1 cellular context compared by ENCODE assay signal in genomic region chr4:11710484-11710883, GRCh38.
TF ChIP-seq lines count a peak whose summit lies in the region.

No MANE protein-coding gene starts in this region.

TF ChIP-seq in HepG2, 621 proteins besides CTCF, POLR2A, EP300 and RAD21 (continued from another document):
- TF ChIP-seq TRIM22 (IDR thresholded peaks at IDR 0.05) (no peak), RORA (CRISPR knock-in tag; IDR thresholded peaks at IDR 0.05) (no peak), HNRNPL (IDR thresholded peaks at IDR 0.05; ENCODE audit: low read depth, low read length) (no peak), SKIL (CRISPR knock-in tag; IDR thresholded peaks at IDR 0.05; ENCODE audit: borderline replicate concordance) (no peak), ZNF441 (CRISPR knock-in tag; IDR thresholded peaks at IDR 0.05; ENCODE audit: borderline replicate concordance) (no peak), ARID3A (IDR thresholded peaks at IDR 0.05; ENCODE audit: low read depth, low read length) (no peak), GATAD2A (CRISPR knock-in tag; IDR thresholded peaks at IDR 0.05) (no peak), ZNF276 (CRISPR knock-in tag; IDR thresholded peaks at IDR 0.05; ENCODE audit: low read depth) (no peak), ARHGAP35 (CRISPR knock-in tag; IDR thresholded peaks at IDR 0.05; ENCODE audit: borderline replicate concordance) (no peak), THRA (CRISPR knock-in tag; IDR thresholded peaks at IDR 0.05; ENCODE audit: borderline replicate concordance) (no peak), TCF12 (IDR thresholded peaks at IDR 0.05) (no peak), TCF12 (CRISPR knock-in tag; IDR thresholded peaks at IDR 0.05) (no peak), NFE2L2 (IDR thresholded peaks at IDR 0.05; ENCODE audit: low read length) (no peak), ZNF589 (CRISPR knock-in tag; conservative IDR thresholded peaks at IDR 0.05) (no peak), JARID2 (CRISPR knock-in tag; IDR thresholded peaks at IDR 0.05; ENCODE audit: insufficient replicate concordance) (no peak), MEIS1 (CRISPR knock-in tag; IDR thresholded peaks at IDR 0.05; ENCODE audit: borderline replicate concordance) (no peak), ARID2 (CRISPR knock-in tag; IDR thresholded peaks at IDR 0.05; ENCODE audit: borderline replicate concordance) (no peak), PRPF4 (IDR thresholded peaks at IDR 0.05; ENCODE audit: low read depth, low read length, poor library complexity, severe bottlenecking) (no peak)
TF ChIP-seq in HepG2: peak in this region for 0.
